Comparison of ENCODE assay signal across 26 cellular contexts in genomic region chr3:64939309-64939708, GRCh38.
"Had no signal": no experiment of that assay in that cellular context is flagged by ENCODE, and none has a peak within 500 bp of the region (broad histone marks: within the 10 kb centered on the region; RNA-seq: fewer than 3 reads in every experiment).

No MANE protein-coding gene starts in this region.

- H3K36me3 Mint-ChIP-seq: naive B cell; stimulated activated naive B cell treated with anti-CD40 and anti-IgM and Interleukin-4, amounts not matched to agents 10 μg/mL and 1 μg/mL and 100 μg/mL, for 72 hours had no signal

- H3K4me3 ChIP-seq: heart right ventricle, left lung, lower lobe of right lung, ovary, skin epidermis, stomach, testis, thyroid gland, transverse colon, upper lobe of left lung had no signal

- H3K9me3 ChIP-seq: left lung, lower lobe of right lung, ovary, stomach, testis, thyroid gland, transverse colon, upper lobe of left lung had no signal

- H3K27me3 ChIP-seq: heart right ventricle, left lung, ovary, stomach, testis, thyroid gland, transverse colon, upper lobe of left lung had no signal

- DNase-seq: heart right ventricle; hippocampal formation; kidney glomerular epithelial cell; left cardiac atrium; left lung; lower lobe of right lung; mammary epithelial cell; mesenchymal stem cell; naive B cell; natural killer cell; ovary; retina; right cardiac atrium; stimulated activated CD4-positive, alpha-beta T cell treated with anti-CD3 and anti-CD28 coated beads, Interleukin-12 subunit alpha, Interleukin-12 subunit beta, amount 100 ng/mL, for 4 hours; stimulated activated CD4-positive, alpha-beta T cell treated with anti-CD3 and anti-CD28 coated beads, Interleukin-15, amount 100 ng/mL, for 24 hours; stimulated activated CD4-positive, alpha-beta T cell treated with anti-CD3 and anti-CD28 coated beads, Interleukin-2, amount 100 ng/mL, for 24 hours; stimulated activated CD4-positive, alpha-beta T cell treated with anti-CD3 and anti-CD28 coated beads, Interleukin-4, amount 100 ng/mL, for 1 hour; stimulated activated naive B cell treated with anti-CD40 and anti-IgM and Interleukin-4, amounts not matched to agents 10 μg/mL and 1 μg/mL and 100 μg/mL, for 72 hours; stimulated activated naive CD8-positive, alpha-beta T cell treated with anti-CD3 and anti-CD28 coated beads, Interleukin-15, Interleukin-2, amounts not matched to agents 100 U/mL and 50 U/mL, for 24 hours; stomach; testis; thyroid gland; transverse colon; upper lobe of left lung had no signal

- H3K4me1 Mint-ChIP-seq: naive B cell; natural killer cell; stimulated activated naive B cell treated with anti-CD40 and anti-IgM and Interleukin-4, amounts not matched to agents 10 μg/mL and 1 μg/mL and 100 μg/mL, for 72 hours had no signal

- H3K27ac Mint-ChIP-seq: naive B cell; natural killer cell; progenitor cell of endocrine pancreas; stimulated activated naive B cell treated with anti-CD40 and anti-IgM and Interleukin-4, amounts not matched to agents 10 μg/mL and 1 μg/mL and 100 μg/mL, for 72 hours had no signal

- H3K4me1 ChIP-seq: left lung, testis, upper lobe of left lung had no signal

- H3K27ac ChIP-seq: heart right ventricle, left lung, lower lobe of right lung, ovary, stomach, testis, thyroid gland, upper lobe of left lung had no signal

- H3K4me3 Mint-ChIP-seq: naive B cell; natural killer cell; stimulated activated naive B cell treated with anti-CD40 and anti-IgM and Interleukin-4, amounts not matched to agents 10 μg/mL and 1 μg/mL and 100 μg/mL, for 72 hours had no signal

- H3K27me3 Mint-ChIP-seq: naive B cell; stimulated activated naive B cell treated with anti-CD40 and anti-IgM and Interleukin-4, amounts not matched to agents 10 μg/mL and 1 μg/mL and 100 μg/mL, for 72 hours had no signal

- H3K36me3 ChIP-seq: heart right ventricle, left lung, lower lobe of right lung, ovary, stomach, thyroid gland, transverse colon, upper lobe of left lung had no signal
